In genomic region chr7:64888561-64888900, GRCh38 we compare ENCODE assay signal across 8 cellular contexts. TPM values are rescaled to one million over a fixed set of nuclear protein-coding genes. Genes with fewer than 3 reads are reported as not detected.
DNase-seq lines count a peak whose midpoint lies in the region; TF ChIP-seq lines count a peak whose summit lies in the region.

No MANE protein-coding gene starts in this region.

- H3K4me1 ChIP-seq in HUES6 (ENCODE audit: control insufficient read depth, insufficient read depth, low read length) = no peaks in the 10 kb centered on the region; the same call in 1 of the 2 replicates
- peaks cover 19 to 62% (median 56%) of the 10 kb centered on the region in 4 donors for H3K4me1 ChIP-seq in esophagus muscularis mucosa

- no peak for TF ChIP-seq POLR2A in esophagus muscularis mucosa (IDR thresholded peaks at IDR 0.05; ENCODE audit: low read depth)

- no peaks in the 10 kb centered on the region for H3K36me3 ChIP-seq in HUES6 (ENCODE audit: control insufficient read depth, insufficient read depth, low read length)
- no peaks in the 10 kb centered on the region for H3K36me3 ChIP-seq in esophagus muscularis mucosa
- H3K36me3 ChIP-seq in MG63 = no peaks in the 10 kb centered on the region

- DNase-seq in CD14-positive monocyte (ENCODE audit: low spot score) (no peak), esophagus muscularis mucosa (ENCODE audit: extremely low spot score) (peak; percentile 88), nephron progenitor cell (peak; percentile 18), ACHN (no peak), DMS 273 (lab: John Stamatoyannopoulos, UW; ENCODE audit: unreplicated experiment) (no peak), MG63 (no peak)
- DNase-seq in stimulated activated CD4-positive, alpha-beta T cell treated with anti-CD3 and anti-CD28 coated beads, Interleukin-4, amount 100 ng/mL, for 4 hours = no peak

- H3K4me3 Mint-ChIP-seq in CD14-positive monocyte = peak overlapping the region; percentile 92 to 97
- peak overlapping the region; percentile 84 for H3K4me3 Mint-ChIP-seq in nephron progenitor cell

- H3K4me1 Mint-ChIP-seq in CD14-positive monocyte (peaks cover 14% of the 10 kb centered on the region), nephron progenitor cell (peaks cover 14% of the 10 kb centered on the region)

- H3K4me3 ChIP-seq in HUES6 (ENCODE audit: low read depth, low read length) (peak overlapping the region; percentile 72), esophagus muscularis mucosa (peak overlapping the region; percentile 55 to 67 (median 56)), MG63 (no peak overlapping the region)

- H3K36me3 Mint-ChIP-seq in CD14-positive monocyte = no peaks in the 10 kb centered on the region
- H3K36me3 Mint-ChIP-seq in nephron progenitor cell (ENCODE audit: low read depth) = peaks cover 6% of the 10 kb centered on the region

- H3K27ac Mint-ChIP-seq in CD14-positive monocyte = peak overlapping the region in 3 of 7 donors; percentile 8 to 27 (median 8)
- H3K27ac Mint-ChIP-seq in nephron progenitor cell = no peak overlapping the region

- H3K9me3 Mint-ChIP-seq in CD14-positive monocyte = peaks cover 10 to 36% (median 19%) of the 10 kb centered on the region in 7 donors
- peaks cover 21% of the 10 kb centered on the region for H3K9me3 Mint-ChIP-seq in nephron progenitor cell

- H3K27me3 Mint-ChIP-seq in CD14-positive monocyte (ENCODE audit: low read depth in 3 of 3) = peaks cover 39 to 73% (median 54%) of the 10 kb centered on the region in 3 donors
- H3K27me3 Mint-ChIP-seq in nephron progenitor cell (ENCODE audit: low read depth, poor library complexity) = peaks cover 85% of the 10 kb centered on the region

- peaks cover 87% of the 10 kb centered on the region for H3K27me3 ChIP-seq in HUES6 (ENCODE audit: control insufficient read depth, insufficient read depth, low read length)
- H3K27me3 ChIP-seq in esophagus muscularis mucosa = no peaks in the 10 kb centered on the region
- no peaks in the 10 kb centered on the region for H3K27me3 ChIP-seq in MG63

- H3K9me3 ChIP-seq in HUES6 (ENCODE audit: control insufficient read depth, insufficient read depth, low read depth, low read length) = no peaks in the 10 kb centered on the region
- no peaks in the 10 kb centered on the region for H3K9me3 ChIP-seq in esophagus muscularis mucosa
- H3K9me3 ChIP-seq in MG63 = no peaks in the 10 kb centered on the region

- H3K9ac ChIP-seq in HUES6 (ENCODE audit: low read length) = peak overlapping the region; percentile 36

- intact Hi-C loops in CD14-positive monocyte (cut with micrococcal nuclease) = no loop called here
- intact Hi-C loops in esophagus muscularis mucosa (cut with DNase I) = loop anchor here (10.0 kb wide), 1 partner anchor 224 kb away; the partner anchor contains the start of gene ZNF107

- TF ChIP-seq EP300 in esophagus muscularis mucosa (IDR thresholded peaks at IDR 0.05) = no peak

- TF ChIP-seq CTCF in CD14-positive monocyte (IDR thresholded peaks at IDR 0.05) (no peak), esophagus muscularis mucosa (IDR thresholded peaks at IDR 0.05) (no peak), nephron progenitor cell (IDR thresholded peaks at IDR 0.05) (no peak)

- H3K27ac ChIP-seq in HUES6 (ENCODE audit: low read depth, low read length) (no peak overlapping the region), esophagus muscularis mucosa (replicated peaks in 1 of 4) (peak overlapping the region in 3 of 4 donors; percentile 16 to 30 (median 25))

- 11% methylated on average over 16 of the region's 17 CpGs for WGBS in esophagus muscularis mucosa

- in situ Hi-C loops in ACHN (cut with HindIII; ENCODE audit: low pct_ligation_motif_present, low pct_unique_long_range_greater_than_20kb, low sequenced_read_pairs) = no loop called here

RNA-seq across cellular contexts. Expression of gene ZNF273, which starts 14.5 kb away (rescaled TPM):
- polyA plus RNA-seq in CD14-positive monocyte = 1 to 10 TPM in 1 of 2 donors, under 1 TPM in 1; 0.62 to 1.7 TPM
- total RNA-seq in esophagus muscularis mucosa = 1 to 10 TPM; 2.7 to 8.3 (median 3.4) TPM
- 1.2 TPM in 2 replicates for total RNA-seq in MG63 (2014; rRNA removed; shearing (Covaris generic); ENCODE audit: low replicate concordance)

Comparison
In these comparisons a context has a peak if more than half of its experiments do, and no peak if none do; other contexts are left out.
1. DNase-seq: peak in esophagus muscularis mucosa (single experiment) and nephron progenitor cell (single experiment); none in CD14-positive monocyte (single experiment), ACHN (single experiment), DMS 273 (single experiment), MG63 (single experiment) and stimulated activated CD4-positive, alpha-beta T cell treated with anti-CD3 and anti-CD28 coated beads, Interleukin-4, amount 100 ng/mL, for 4 hours (0 of 2).